ENCODE assay signal across 1 cellular context in genomic region chr15:40470423-40471104, GRCh38.
A peak's percentile ranks its signal among the peaks of the same experiment; 100 is the strongest.
TF ChIP-seq lines count a peak whose summit lies in the region.

Gene CHST14, plus strand, starts transcription at chr15:40470984. Its CDS starts 230 bp downstream, at chr15:40471214.

TF ChIP-seq in K562, 482 proteins besides CTCF, POLR2A, EP300 and RAD21 (continued from another document):
- TF ChIP-seq PHB (CRISPR knock-in tag; IDR thresholded peaks at IDR 0.05) (no peak), FOXM1 (IDR thresholded peaks at IDR 0.05; ENCODE audit: low read depth) (no peak), FOXM1 (CRISPR knock-in tag; IDR thresholded peaks at IDR 0.05; ENCODE audit: low read depth) (no peak), CBX2 (IDR thresholded peaks at IDR 0.05; ENCODE audit: insufficient read depth, low read length, poor library complexity, severe bottlenecking) (no peak), MAFG (tag; conservative IDR thresholded peaks at IDR 0.05) (no peak), ZNF311 (CRISPR knock-in tag; IDR thresholded peaks at IDR 0.05) (no peak), E2F3 (CRISPR knock-in tag; IDR thresholded peaks at IDR 0.05) (peak; percentile 82; the same call in 1 of the 2 replicates), MYC (IDR thresholded peaks at IDR 0.05; ENCODE audit: low read depth, low read length) (0 out of 2 replicates have a peak, but pooled peaks have one; percentile 18), MYC (CRISPR knock-in tag; IDR thresholded peaks at IDR 0.05; ENCODE audit: borderline replicate concordance, low read depth) (no peak), GABPA (tag; conservative IDR thresholded peaks at IDR 0.05; ENCODE audit: low read depth) (peak; percentile 81), ZNF639 (CRISPR knock-in tag; conservative IDR thresholded peaks at IDR 0.05 in 1 of 2, IDR thresholded peaks at IDR 0.05 in 1 of 2) (peak in 1 of 2 experiments; percentile 23; a peak in 1 of 4 replicates), ELK1 (CRISPR knock-in tag; IDR thresholded peaks at IDR 0.05) (no peak), PHF8 (IDR thresholded peaks at IDR 0.05; ENCODE audit: borderline replicate concordance, low read length) (0 out of 2 replicates have a peak, but pooled peaks have one; percentile 27), ZHX1 (conservative IDR thresholded peaks at IDR 0.05; ENCODE audit: low read length) (no peak), SP2 (IDR thresholded peaks at IDR 0.05; ENCODE audit: extremely low read depth, low read depth, low read length, poor library complexity, severe bottlenecking) (no peak), ELF1 (tag; IDR thresholded peaks at IDR 0.05) (peak; percentile 63), NCOA6 (IDR thresholded peaks at IDR 0.05) (no peak), SIRT6 (IDR thresholded peaks at IDR 0.05; ENCODE audit: low read depth, low read length) (no peak), CBX5 (IDR thresholded peaks at IDR 0.05; ENCODE audit: borderline replicate concordance, low read depth) (no peak), ZKSCAN3 (CRISPR knock-in tag; IDR thresholded peaks at IDR 0.05) (no peak), XRCC4 (IDR thresholded peaks at IDR 0.05; ENCODE audit: extremely low read depth, insufficient read depth, insufficient read length) (no peak), CHD7 (IDR thresholded peaks at IDR 0.05; ENCODE audit: low read depth, low read length) (no peak), CEBPB (tag; IDR thresholded peaks at IDR 0.05) (peak; percentile 91), RBM34 (IDR thresholded peaks at IDR 0.05; ENCODE audit: borderline replicate concordance, insufficient read depth, low read length) (no peak), ZC3H11A (IDR thresholded peaks at IDR 0.05; ENCODE audit: low read depth, low read length) (no peak), ZNF609 (CRISPR knock-in tag; IDR thresholded peaks at IDR 0.05; ENCODE audit: borderline replicate concordance) (no peak)
